In genomic region chr7:92731327-92732063, GRCh38 we compare ENCODE assay signal across 9 cellular contexts.
A peak's percentile ranks its signal among the peaks of the same experiment; 100 is the strongest.
DNase-seq lines count a peak whose midpoint lies in the region; ATAC-seq and TF ChIP-seq lines count a peak whose summit lies in the region.
"Had no signal": no experiment of that assay in that cellular context is flagged by ENCODE, and none has a peak within 500 bp of the region (broad histone marks: within the 10 kb centered on the region; RNA-seq: fewer than 3 reads in every experiment).

No MANE protein-coding gene starts in this region.

- H3K4me1 ChIP-seq in ACC112 (ENCODE audit: control insufficient read depth, insufficient read depth, low read length, unreplicated experiment) (peaks cover 59% of the 10 kb centered on the region), HAP-1 (peaks cover 19% of the 10 kb centered on the region)

- ATAC-seq in GM21381 (IDR thresholded peaks at IDR 0.05; ENCODE audit: unreplicated experiment) (peak; percentile 45), GM18519 (IDR thresholded peaks at IDR 0.05; ENCODE audit: low FRiP score, unreplicated experiment) (no peak)

- H3K79me2 ChIP-seq in ACC112 (ENCODE audit: control insufficient read depth, insufficient read depth, low read length, unreplicated experiment) = peaks cover 78% of the 10 kb centered on the region

- no peaks in the 10 kb centered on the region for H3K27me3 ChIP-seq in ACC112 (ENCODE audit: insufficient read depth, low read length)
- H3K27me3 ChIP-seq in HAP-1 (ENCODE audit: low read depth) = no peaks in the 10 kb centered on the region

- H3K9me3 ChIP-seq in HAP-1 = no peaks in the 10 kb centered on the region

- no peaks in the 10 kb centered on the region for H3K36me3 ChIP-seq in ACC112 (ENCODE audit: insufficient read depth, low read length)
- H3K36me3 ChIP-seq in HAP-1 (replicated peaks) = no peaks in the 10 kb centered on the region; the same call in 1 of the 2 replicates

- TF ChIP-seq CTCF in fibroblast of villous mesenchyme (IDR thresholded peaks at IDR 0.05; ENCODE audit: insufficient read depth, low read depth, low read length) = no peak

- H3K4me3 ChIP-seq in ACC112 (ENCODE audit: low read depth, low read length) (no peak overlapping the region; the same call in 1 of the 2 replicates), fibroblast of villous mesenchyme (ENCODE audit: low read depth, low read length) (no peak overlapping the region), HAP-1 (no peak overlapping the region)

- DNase-seq in RPMI8226 (peak; percentile 78), fibroblast of villous mesenchyme (ENCODE audit: low read depth) (peak; percentile 66), 8988T (no peak), HAP-1 (ENCODE audit: low spot score in 2 of 2) (no peak), AG20443 (ENCODE audit: low spot score) (no peak)
- DNase-seq: Kasumi-1 had no signal

- no peak overlapping the region for H2AFZ ChIP-seq in ACC112 (ENCODE audit: low read length, unreplicated experiment)

- in situ Hi-C loops in HAP-1 (cut with MboI; ENCODE audit: low sequenced_read_pairs) = no loop called here

- peak overlapping the region; percentile 79 for H3K27ac ChIP-seq in ACC112 (ENCODE audit: low read depth, low read length)

Comparison
In these comparisons a context has a peak if more than half of its experiments do, and no peak if none do; other contexts are left out.
1. DNase-seq: peak in RPMI8226 (single experiment) and fibroblast of villous mesenchyme (single experiment); none in 8988T (single experiment), HAP-1 (0 of 2) and AG20443 (single experiment).